27 cellular contexts compared by ENCODE assay signal in the genomic region with DNA sequence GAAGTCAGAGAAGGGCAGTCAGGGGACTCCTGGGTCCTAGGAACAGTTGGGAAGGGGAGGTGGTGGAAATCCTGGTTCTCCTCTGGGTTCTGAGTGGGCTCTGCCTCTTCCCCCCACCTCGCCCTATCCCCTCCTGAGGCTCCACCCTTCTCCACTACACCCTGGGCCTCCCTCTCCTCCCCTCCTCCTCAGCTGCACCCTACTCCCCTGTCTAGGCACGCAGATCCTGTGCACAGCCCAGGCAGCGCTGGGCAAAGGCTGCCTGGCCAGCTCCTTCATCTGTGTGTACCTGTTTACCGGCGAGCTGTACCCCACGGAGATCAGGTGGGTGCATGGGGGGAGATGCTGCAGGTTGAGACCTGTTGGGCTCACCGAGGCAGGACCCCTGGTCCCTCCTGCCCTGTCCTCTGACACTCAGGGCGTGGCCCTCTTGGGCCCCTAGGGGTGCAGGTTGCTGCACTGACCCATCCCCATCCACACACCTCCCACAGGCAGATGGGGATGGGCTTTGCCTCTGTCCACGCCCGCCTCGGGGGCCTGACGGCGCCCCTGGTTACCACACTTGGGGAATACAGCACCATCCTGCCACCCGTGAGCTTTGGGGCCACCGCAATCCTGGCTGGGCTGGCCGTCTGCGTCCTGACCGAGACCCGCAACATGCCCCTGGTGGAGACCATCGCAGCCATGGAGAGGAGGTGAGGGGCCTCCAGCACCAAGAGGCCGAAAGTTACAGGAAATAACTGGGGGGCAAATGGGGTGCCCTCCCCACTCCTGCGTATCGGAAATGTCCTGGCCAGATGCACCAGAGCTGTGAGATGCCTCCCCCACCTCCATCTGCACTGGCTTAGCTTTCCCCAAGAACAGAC. TPM values are rescaled to one million over a fixed set of nuclear protein-coding genes. Genes with fewer than 3 reads are reported as not detected.
DNase-seq lines count a peak whose midpoint lies in the region; ATAC-seq and TF ChIP-seq lines count a peak whose summit lies in the region.
"Had no signal": no experiment of that assay in that cellular context is flagged by ENCODE, and none has a peak within 500 bp of the region (broad histone marks: within the 10 kb centered on the region; RNA-seq: fewer than 3 reads in every experiment).

No MANE protein-coding gene starts in this region.

- H3K4me3 ChIP-seq in osteoblast (ENCODE audit: insufficient read depth, low read length) (no peak overlapping the region), OCI-LY7 (ENCODE audit: low read depth, low read length, poor library complexity, severe bottlenecking) (no peak overlapping the region)
- H3K4me3 ChIP-seq: BLaER1 treated with 17β-estradiol and CSF1 and Interleukin-3, amounts not matched to agents 10 nM and 100 nM; GM12878 had no signal

- intact Hi-C loops in natural killer cell (cut with micrococcal nuclease) (no loop called here), OCI-LY7 (cut with micrococcal nuclease; ENCODE audit: unreplicated experiment) (no loop called here)

- BruUV-seq in OCI-LY7 (replicated peaks; lab: Mats Ljungman, UMichigan) = no TSS peak

- H3K79me2 ChIP-seq in osteoblast (ENCODE audit: insufficient read depth, low read length) (no peaks in the 10 kb centered on the region), OCI-LY7 (ENCODE audit: insufficient read depth, low read depth, low read length) (no peaks in the 10 kb centered on the region)

- no peak overlapping the region for H3K27ac Mint-ChIP-seq in natural killer cell treated with Interleukin-12 subunit alpha and Interleukin-12 subunit beta and Interleukin-15 and Interleukin-18, amount 100 ng/mL, for 72 hours
- H3K27ac Mint-ChIP-seq in natural killer cell = no peak overlapping the region
- no peak overlapping the region for H3K27ac Mint-ChIP-seq in activated naive CD4-positive, alpha-beta T cell treated with anti-CD3 and anti-CD28 coated beads, Interleukin-2, amount 50 U/mL, for 72 hours
- H3K27ac Mint-ChIP-seq: CD4-positive, alpha-beta memory T cell had no signal

- no peak overlapping the region for H2AFZ ChIP-seq in osteoblast (ENCODE audit: low read length)
- no peak overlapping the region for H2AFZ ChIP-seq in OCI-LY7 (ENCODE audit: low read length)

- POLR2A ChIA-PET in OCI-LY7 (lab: Charles Lee) = no interaction called here

- no peak overlapping the region for H3K4me3 Mint-ChIP-seq in natural killer cell treated with Interleukin-12 subunit alpha and Interleukin-12 subunit beta and Interleukin-15 and Interleukin-18, amount 100 ng/mL, for 72 hours
- H3K4me3 Mint-ChIP-seq in natural killer cell = no peak overlapping the region
- H3K4me3 Mint-ChIP-seq: CD4-positive, alpha-beta memory T cell had no signal

- no peaks in the 10 kb centered on the region for H3K4me1 Mint-ChIP-seq in natural killer cell treated with Interleukin-12 subunit alpha and Interleukin-12 subunit beta and Interleukin-15 and Interleukin-18, amount 100 ng/mL, for 72 hours (ENCODE audit: low read depth in 2 of 2)
- H3K4me1 Mint-ChIP-seq in natural killer cell = no peaks in the 10 kb centered on the region
- H3K4me1 Mint-ChIP-seq: CD4-positive, alpha-beta memory T cell had no signal

- H4K20me1 ChIP-seq in osteoblast (ENCODE audit: insufficient read depth, low read length) = no peaks in the 10 kb centered on the region
- H4K20me1 ChIP-seq in OCI-LY7 (ENCODE audit: insufficient read depth, low read length) = no peaks in the 10 kb centered on the region
- H4K20me1 ChIP-seq: BLaER1 treated with 17β-estradiol and CSF1 and Interleukin-3, amounts not matched to agents 10 nM and 100 nM had no signal

- H3K4me2 ChIP-seq in osteoblast (ENCODE audit: insufficient read depth, low read length) = no peak overlapping the region
- no peak overlapping the region for H3K4me2 ChIP-seq in OCI-LY7 (ENCODE audit: low read length)
- H3K4me2 ChIP-seq: BLaER1 treated with 17β-estradiol and CSF1 and Interleukin-3, amounts not matched to agents 10 nM and 100 nM; SK-N-SH had no signal

- H3K36me3 ChIP-seq in osteoblast (ENCODE audit: insufficient read depth, low read length) (no peaks in the 10 kb centered on the region), OCI-LY7 (ENCODE audit: insufficient read depth, low read length) (no peaks in the 10 kb centered on the region)
- H3K36me3 ChIP-seq: BLaER1 treated with 17β-estradiol and CSF1 and Interleukin-3, amounts not matched to agents 10 nM and 100 nM had no signal

- H3K9me3 ChIP-seq in osteoblast (ENCODE audit: low read depth, low read length) = no peaks in the 10 kb centered on the region
- H3K9me3 ChIP-seq in OCI-LY7 (ENCODE audit: low read length) = 0 out of 2 replicates have a peak, but pooled peaks cover under 1% of the 10 kb centered on the region
- H3K9me3 ChIP-seq: SK-N-SH had no signal

- no peak for DNase-seq in natural killer cell treated with Interleukin-12 subunit alpha and Interleukin-12 subunit beta and Interleukin-15 and Interleukin-18, amount 100 ng/mL, for 72 hours (ENCODE audit: low spot score)
- DNase-seq in natural killer cell = no peak
- peak; percentile 58 for DNase-seq in osteoblast (ENCODE audit: insufficient read length, low spot score, missing footprints)
- DNase-seq in OCI-LY7 (ENCODE audit: low spot score) = no peak
- DNase-seq in CD1c-positive myeloid dendritic cell (ENCODE audit: extremely low spot score) = no peak
- no peak for DNase-seq in activated naive CD4-positive, alpha-beta T cell treated with anti-CD3 and anti-CD28 coated beads, Interleukin-2, amount 50 U/mL, for 72 hours (ENCODE audit: low spot score in 2 of 2)
- DNase-seq in kidney glomerular epithelial cell (lab: John Stamatoyannopoulos, UW) = no peak
- DNase-seq: AML-193; Caco-2; CD4-positive, alpha-beta memory T cell; GOT3; HCEC 1CT; Kasumi-1; NCI-H1092 treated with DMSO at 0.1 percent for 48 hours; NCI-H1436; NCI-H187; NCI-H2081 treated with DMSO at 0.1 percent for 48 hours; NCI-H2171; NCI-H226; NCI-H510A; NCI-H69; OCI-M1; SK-N-SH had no signal

- no peaks in the 10 kb centered on the region for H3K27me3 ChIP-seq in osteoblast (ENCODE audit: insufficient read depth, low read length)
- H3K27me3 ChIP-seq: BLaER1 treated with 17β-estradiol and CSF1 and Interleukin-3, amounts not matched to agents 10 nM and 100 nM had no signal

- ATAC-seq in natural killer cell treated with Interleukin-12 subunit alpha and Interleukin-12 subunit beta and Interleukin-15 and Interleukin-18, amount 100 ng/mL, for 72 hours = peak; percentile 17 to 28
- ATAC-seq in natural killer cell (no peak), esophagus mucosa (peak; percentile 43)
- no peak for ATAC-seq in activated naive CD4-positive, alpha-beta T cell treated with anti-CD3 and anti-CD28 coated beads, Interleukin-2, amount 50 U/mL, for 72 hours
- ATAC-seq: GM12878 had no signal

- H3K36me3 Mint-ChIP-seq in natural killer cell treated with Interleukin-12 subunit alpha and Interleukin-12 subunit beta and Interleukin-15 and Interleukin-18, amount 100 ng/mL, for 72 hours = no peaks in the 10 kb centered on the region
- no peaks in the 10 kb centered on the region for H3K36me3 Mint-ChIP-seq in natural killer cell
- H3K36me3 Mint-ChIP-seq in activated naive CD4-positive, alpha-beta T cell treated with anti-CD3 and anti-CD28 coated beads, Interleukin-2, amount 50 U/mL, for 72 hours = no peaks in the 10 kb centered on the region
- H3K36me3 Mint-ChIP-seq: CD4-positive, alpha-beta memory T cell had no signal

- H3K27me3 Mint-ChIP-seq in natural killer cell treated with Interleukin-12 subunit alpha and Interleukin-12 subunit beta and Interleukin-15 and Interleukin-18, amount 100 ng/mL, for 72 hours = no peaks in the 10 kb centered on the region
- H3K27me3 Mint-ChIP-seq in natural killer cell (ENCODE audit: low read depth in 2 of 2) = peaks cover 0 to 2% of the 10 kb centered on the region in 2 donors
- H3K27me3 Mint-ChIP-seq: CD4-positive, alpha-beta memory T cell had no signal

- H3K9me3 Mint-ChIP-seq in natural killer cell treated with Interleukin-12 subunit alpha and Interleukin-12 subunit beta and Interleukin-15 and Interleukin-18, amount 100 ng/mL, for 72 hours = no peaks in the 10 kb centered on the region
- no peaks in the 10 kb centered on the region for H3K9me3 Mint-ChIP-seq in natural killer cell
- no peaks in the 10 kb centered on the region for H3K9me3 Mint-ChIP-seq in activated naive CD4-positive, alpha-beta T cell treated with anti-CD3 and anti-CD28 coated beads, Interleukin-2, amount 50 U/mL, for 72 hours
- H3K9me3 Mint-ChIP-seq: CD4-positive, alpha-beta memory T cell had no signal

- CTCF ChIA-PET in OCI-LY7 (lab: Charles Lee; ENCODE audit: unreplicated experiment) = no interaction called here

- no peaks in the 10 kb centered on the region for H3K9me2 ChIP-seq in OCI-LY7 (ENCODE audit: insufficient read depth, low read length)
- H3K9me2 ChIP-seq: SK-N-SH had no signal

- no peaks in the 10 kb centered on the region for H3K4me1 ChIP-seq in osteoblast (ENCODE audit: insufficient read depth, low read length)
- no peaks in the 10 kb centered on the region for H3K4me1 ChIP-seq in OCI-LY7 (ENCODE audit: insufficient read depth, low read length, poor library complexity, severe bottlenecking)
- H3K4me1 ChIP-seq: BLaER1 treated with 17β-estradiol and CSF1 and Interleukin-3, amounts not matched to agents 10 nM and 100 nM; Caco-2 had no signal

- H3K27ac ChIP-seq in osteoblast (ENCODE audit: low read depth, low read length) = no peak overlapping the region
- no peak overlapping the region for H3K27ac ChIP-seq in OCI-LY7 (ENCODE audit: low read depth, low read length, poor library complexity, severe bottlenecking)
- H3K27ac ChIP-seq: BLaER1 treated with 17β-estradiol and CSF1 and Interleukin-3, amounts not matched to agents 10 nM and 100 nM; HL-60 had no signal

- TF ChIP-seq CTCF in natural killer cell (IDR thresholded peaks at IDR 0.05) (no peak), osteoblast (IDR thresholded peaks at IDR 0.05; ENCODE audit: extremely low read depth, low read depth, low read length) (no peak), OCI-LY7 (conservative IDR thresholded peaks at IDR 0.05; ENCODE audit: low read length) (no peak)

RNA-seq across cellular contexts. Expression of gene POLA2, which starts 25.3 kb away (rescaled TPM):
- total RNA-seq in natural killer cell treated with Interleukin-12 subunit alpha and Interleukin-12 subunit beta and Interleukin-15 and Interleukin-18, amount 100 ng/mL, for 72 hours = 10 to 100 TPM; 56.8 to 80.9 TPM
- total RNA-seq in natural killer cell (10 to 100 TPM; 21.2 to 24.2 (median 22.7) TPM), esophagus mucosa (11.2 TPM), osteoblast (4.3 and 6.2 TPM in 2 replicates), OCI-LY7 (2022) (89.1 and 103 TPM in 2 replicates)
- total RNA-seq in OCI-LY7 (2014; rRNA removed; shearing (Covaris generic)) = 47.5 and 50.0 TPM in 2 replicates
- 10 to 100 TPM; 66.8 to 69.9 TPM for total RNA-seq in activated naive CD4-positive, alpha-beta T cell treated with anti-CD3 and anti-CD28 coated beads, Interleukin-2, amount 50 U/mL, for 72 hours

RNA-seq across cellular contexts. Expression of gene CAPN1, which starts 54.7 kb away (rescaled TPM):
- total RNA-seq in natural killer cell treated with Interleukin-12 subunit alpha and Interleukin-12 subunit beta and Interleukin-15 and Interleukin-18, amount 100 ng/mL, for 72 hours = 100 to 1,000 TPM; 141 to 146 TPM
- total RNA-seq in natural killer cell (100 to 1,000 TPM; 211 to 256 (median 229) TPM), esophagus mucosa (510 TPM), osteoblast (102 and 116 TPM in 2 replicates), OCI-LY7 (2022) (111 and 118 TPM in 2 replicates)
- total RNA-seq in OCI-LY7 (2014; rRNA removed; shearing (Covaris generic)) = 66.9 and 89.9 TPM in 2 replicates
- 100 to 1,000 TPM; 119 to 137 TPM for total RNA-seq in activated naive CD4-positive, alpha-beta T cell treated with anti-CD3 and anti-CD28 coated beads, Interleukin-2, amount 50 U/mL, for 72 hours

Comparison
In these comparisons a context has a peak if more than half of its experiments do, and no peak if none do; other contexts are left out.
1. ATAC-seq: peak in natural killer cell treated with Interleukin-12 subunit alpha and Interleukin-12 subunit beta and Interleukin-15 and Interleukin-18, amount 100 ng/mL, for 72 hours (2 of 2) and esophagus mucosa (single experiment); none in natural killer cell (0 of 3) and activated naive CD4-positive, alpha-beta T cell treated with anti-CD3 and anti-CD28 coated beads, Interleukin-2, amount 50 U/mL, for 72 hours (0 of 2).